9 cellular contexts compared by ENCODE assay signal in the genomic region with DNA sequence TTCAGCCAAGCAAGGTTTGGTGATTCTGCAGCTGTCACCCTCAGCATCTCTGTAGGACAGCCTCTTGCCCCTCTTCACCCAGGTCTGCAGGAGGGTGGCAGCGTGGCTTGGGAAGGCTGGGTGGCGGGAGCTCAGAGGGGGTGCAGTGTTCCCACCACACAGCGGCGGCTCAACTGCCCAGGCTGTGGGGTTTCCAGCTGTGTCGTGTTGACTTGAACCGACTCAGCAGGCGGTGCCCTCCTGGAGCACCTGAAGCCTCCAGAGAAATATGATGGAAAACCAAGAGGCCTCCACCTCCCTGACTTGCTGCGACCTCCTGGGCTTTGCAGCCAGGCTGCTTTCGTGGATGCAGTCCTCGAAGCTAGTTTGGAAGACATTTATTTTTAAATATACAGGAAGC.
DNase-seq lines count a peak whose midpoint lies in the region; ATAC-seq, FAIRE-seq and TF ChIP-seq lines count a peak whose summit lies in the region.
"Had no signal": no experiment of that assay in that cellular context is flagged by ENCODE, and none has a peak within 500 bp of the region (broad histone marks: within the 10 kb centered on the region; RNA-seq: fewer than 3 reads in every experiment).

No MANE protein-coding gene starts in this region.

- peak overlapping the region; percentile 88 to 99 for H3K4ac ChIP-seq in mesenchymal stem cell (ENCODE audit: low read depth in 1 of 2, low read length in 2 of 2)

- CTCF ChIA-PET in activated CD4-positive, alpha-beta memory T cell treated with anti-CD3 and anti-CD28 coated beads for 36 hours (lab: Charles Lee), result interaction anchor here (1.6 to 2.3 kb wide), 3 partner anchors 13 to 42 kb away, joined by 6 to 12 read pairs (median 8); no protein-coding TSS in a partner anchor
- CTCF ChIA-PET in activated CD4-positive, alpha-beta memory T cell treated with anti-CD3 and anti-CD28 coated beads, Interleukin-2, amount 10 ng/mL, durations not matched to agents 7 days and 5 days (lab: Charles Lee), result no interaction called here
- CTCF ChIA-PET in K562 (lab: Yijun Ruan, JAX; ENCODE audit: low intra/inter-chr PET ratio), result no interaction called here

- no TSS peak for BruUV-seq in K562 (replicated peaks; lab: Mats Ljungman, UMichigan)

- peak overlapping the region; percentile 94 for H2AK5ac ChIP-seq in mesenchymal stem cell (ENCODE audit: low read length, severe bottlenecking)

- peak overlapping the region; percentile 87 for H2BK15ac ChIP-seq in mesenchymal stem cell (ENCODE audit: low read depth, poor library complexity, severe bottlenecking)

- peaks cover 49% of the 10 kb centered on the region for H3K4me1 Mint-ChIP-seq in activated CD4-positive, alpha-beta memory T cell treated with anti-CD3 and anti-CD28 coated beads for 36 hours (ENCODE audit: low read depth)
- peaks cover 36% of the 10 kb centered on the region for H3K4me1 Mint-ChIP-seq in activated CD4-positive, alpha-beta memory T cell treated with anti-CD3 and anti-CD28 coated beads, Interleukin-2, amount 10 ng/mL, durations not matched to agents 7 days and 5 days

- no peak for TF ChIP-seq POLR2A in K562 (conservative IDR thresholded peaks at IDR 0.05)

- H3K36me3 Mint-ChIP-seq in activated CD4-positive, alpha-beta memory T cell treated with anti-CD3 and anti-CD28 coated beads for 36 hours, result peaks cover 1% of the 10 kb centered on the region
- H3K36me3 Mint-ChIP-seq in activated CD4-positive, alpha-beta memory T cell treated with anti-CD3 and anti-CD28 coated beads, Interleukin-2, amount 10 ng/mL, durations not matched to agents 7 days and 5 days (ENCODE audit: low read depth), result no peaks in the 10 kb centered on the region

- peak; percentile 16; the same call in 1 of the 3 replicates for ATAC-seq in K562
- no peak for ATAC-seq in thoracic aorta (ENCODE audit: insufficient number of reproducible peaks, low FRiP score, low read depth)
- no peak for ATAC-seq in HG03354 (IDR thresholded peaks at IDR 0.05; ENCODE audit: poor library complexity, severe bottlenecking, unreplicated experiment)

- TF ChIP-seq EP300 in K562 (IDR thresholded peaks at IDR 0.05; ENCODE audit: low read length), result no peak

- no peak for TF ChIP-seq CTCF in K562 (IDR thresholded peaks at IDR 0.05 in 2 of 3, conservative IDR thresholded peaks at IDR 0.05 in 1 of 3; ENCODE audit: insufficient read depth in 2 of 3, low read depth in 1 of 3, low read length in 3 of 3)
- TF ChIP-seq CTCF in thoracic aorta (IDR thresholded peaks at IDR 0.05), result no peak

- peak overlapping the region; percentile 81 for H3K27ac ChIP-seq in K562 (ENCODE audit: extremely low read depth, low read depth, low read length)
- peak overlapping the region; percentile 97 for H3K27ac ChIP-seq in mesenchymal stem cell (ENCODE audit: low read length, poor library complexity, severe bottlenecking)
- peak overlapping the region; percentile 73 to 91 for H3K27ac ChIP-seq in thoracic aorta
- H3K27ac ChIP-seq: cardiac muscle cell had no signal

- H2AFZ ChIP-seq in K562 (ENCODE audit: low read depth, low read length) (peak overlapping the region; percentile 81), mesenchymal stem cell (ENCODE audit: low read depth, low read length) (peak overlapping the region; percentile 52)

- no peaks in the 10 kb centered on the region for H3K9me3 Mint-ChIP-seq in activated CD4-positive, alpha-beta memory T cell treated with anti-CD3 and anti-CD28 coated beads for 36 hours
- no peaks in the 10 kb centered on the region for H3K9me3 Mint-ChIP-seq in activated CD4-positive, alpha-beta memory T cell treated with anti-CD3 and anti-CD28 coated beads, Interleukin-2, amount 10 ng/mL, durations not matched to agents 7 days and 5 days

- no peaks in the 10 kb centered on the region for H3K9me1 ChIP-seq in K562 (ENCODE audit: control insufficient read depth, insufficient read depth, low read length)

- 64% methylated on average over 9 of the region's 10 CpGs for WGBS in K562 (ENCODE audit: insufficient coverage, low coverage, missing lambda C conversion rate)
- WGBS in mesenchymal stem cell, result 85% methylated on average over 10 of the region's 10 CpGs

- peak overlapping the region; percentile 77 for H4K8ac ChIP-seq in mesenchymal stem cell (ENCODE audit: low read length)

- peak overlapping the region; percentile 65 for H2BK120ac ChIP-seq in mesenchymal stem cell (ENCODE audit: low read depth, low read length)

- in situ Hi-C loops in K562 (cut with MboI), result no loop called here

- no peaks in the 10 kb centered on the region for H3K79me2 ChIP-seq in K562 (ENCODE audit: control insufficient read depth, insufficient read depth, low read length)

- H4K91ac ChIP-seq in mesenchymal stem cell (ENCODE audit: low read length), result peak overlapping the region; percentile 90

- no peak for TF ChIP-seq RAD21 in K562 (CRISPR knock-in tag; conservative IDR thresholded peaks at IDR 0.05 in 1 of 2, IDR thresholded peaks at IDR 0.05 in 1 of 2)

- H3K36me3 ChIP-seq in K562 (ENCODE audit: control insufficient read depth, insufficient read depth, low read length), result no peaks in the 10 kb centered on the region; the same call in 2 of the 3 replicates
- H3K36me3 ChIP-seq in mesenchymal stem cell (ENCODE audit: control insufficient read depth in 1 of 2, insufficient read depth in 2 of 2, low read depth in 1 of 2, low read length in 2 of 2), result no peaks in the 10 kb centered on the region
- no peaks in the 10 kb centered on the region for H3K36me3 ChIP-seq in thoracic aorta
- H3K36me3 ChIP-seq: cardiac muscle cell had no signal

- H3K4me3 Mint-ChIP-seq in activated CD4-positive, alpha-beta memory T cell treated with anti-CD3 and anti-CD28 coated beads for 36 hours, result no peak overlapping the region
- no peak overlapping the region for H3K4me3 Mint-ChIP-seq in activated CD4-positive, alpha-beta memory T cell treated with anti-CD3 and anti-CD28 coated beads, Interleukin-2, amount 10 ng/mL, durations not matched to agents 7 days and 5 days

- peak overlapping the region in 1 of 2 experiments; percentile 98 for H3K14ac ChIP-seq in mesenchymal stem cell (ENCODE audit: low read length in 2 of 2)

- no peaks in the 10 kb centered on the region for H3K27me3 Mint-ChIP-seq in activated CD4-positive, alpha-beta memory T cell treated with anti-CD3 and anti-CD28 coated beads for 36 hours
- H3K27me3 Mint-ChIP-seq in activated CD4-positive, alpha-beta memory T cell treated with anti-CD3 and anti-CD28 coated beads, Interleukin-2, amount 10 ng/mL, durations not matched to agents 7 days and 5 days, result no peaks in the 10 kb centered on the region

- peak overlapping the region; percentile 87 to 100 for H2BK12ac ChIP-seq in mesenchymal stem cell (ENCODE audit: low read length in 2 of 2)

- FAIRE-seq in K562 (lab: Jason Lieb, UNC), result no peak

- H3K27me3 ChIP-seq in K562 (ENCODE audit: control insufficient read depth in 2 of 2, insufficient read depth in 2 of 2, low read length in 2 of 2) (no peaks in the 10 kb centered on the region), mesenchymal stem cell (ENCODE audit: control insufficient read depth in 1 of 2, insufficient read depth in 1 of 2, low read length in 2 of 2) (no peaks in the 10 kb centered on the region), thoracic aorta (replicated peaks; ENCODE audit: insufficient read depth) (no peaks in the 10 kb centered on the region)
- H3K27me3 ChIP-seq: cardiac muscle cell had no signal

- peaks cover 11 to 30% of the 10 kb centered on the region in 2 experiments for H3K4me1 ChIP-seq in K562 (replicated peaks in 1 of 2; ENCODE audit: control insufficient read depth in 2 of 2, insufficient read depth in 2 of 2, low read length in 2 of 2)
- H3K4me1 ChIP-seq in mesenchymal stem cell (ENCODE audit: control insufficient read depth, insufficient read depth, low read depth, low read length), result peaks cover 13% of the 10 kb centered on the region
- peaks cover 19 to 41% of the 10 kb centered on the region in 2 donors for H3K4me1 ChIP-seq in thoracic aorta (ENCODE audit: control insufficient read depth in 1 of 2, low read depth in 2 of 2)

- POLR2A ChIA-PET in activated CD4-positive, alpha-beta memory T cell treated with anti-CD3 and anti-CD28 coated beads for 36 hours (lab: Charles Lee), result interaction anchor here (1.0 to 6.5 kb wide), 15 partner anchors 14 to 113 kb away, joined by 3 to 103 read pairs (median 11); partner anchors contain the start of gene KLF6
- POLR2A ChIA-PET in activated CD4-positive, alpha-beta memory T cell treated with anti-CD3 and anti-CD28 coated beads, Interleukin-2, amount 10 ng/mL, durations not matched to agents 7 days and 5 days (lab: Charles Lee), result interaction anchor here (0.9 to 7.0 kb wide), 11 partner anchors 13 to 275 kb away, joined by 3 to 90 read pairs (median 6); partner anchors contain the start of gene KLF6
- POLR2A ChIA-PET in K562 (lab: Yijun Ruan, JAX), result interaction anchor here (1.2 to 2.7 kb wide), 5 partner anchors 10 to 68 kb away, joined by 4 to 19 read pairs (median 11); partner anchors contain the start of gene KLF6

- peak overlapping the region; percentile 55 to 79; a peak in 3 of 4 replicates for H3K9ac ChIP-seq in K562 (ENCODE audit: insufficient read depth in 1 of 2, low read depth in 2 of 2, low read length in 2 of 2)
- peak overlapping the region; percentile 89 for H3K9ac ChIP-seq in mesenchymal stem cell (ENCODE audit: low read length)

- peak overlapping the region; percentile 71 to 100 for H3K18ac ChIP-seq in mesenchymal stem cell (ENCODE audit: low read depth in 1 of 2, low read length in 2 of 2)

- H3K4me2 ChIP-seq in K562 (ENCODE audit: insufficient read depth, low read length) (0 out of 2 replicates have a peak overlapping the region, but pooled peaks have one; percentile 9), mesenchymal stem cell (ENCODE audit: low read length, poor library complexity, severe bottlenecking) (peak overlapping the region; percentile 17)

- H3K27ac Mint-ChIP-seq in activated CD4-positive, alpha-beta memory T cell treated with anti-CD3 and anti-CD28 coated beads for 36 hours, result peak overlapping the region; percentile 92
- H3K27ac Mint-ChIP-seq in activated CD4-positive, alpha-beta memory T cell treated with anti-CD3 and anti-CD28 coated beads, Interleukin-2, amount 10 ng/mL, durations not matched to agents 7 days and 5 days, result no peak overlapping the region

- H3K9me3 ChIP-seq in K562 (replicated peaks; ENCODE audit: control insufficient read depth, insufficient read depth, low read depth, low read length), result no peaks in the 10 kb centered on the region
- H3K9me3 ChIP-seq in mesenchymal stem cell (ENCODE audit: control insufficient read depth, low read length), result no peaks in the 10 kb centered on the region
- no peaks in the 10 kb centered on the region for H3K9me3 ChIP-seq in thoracic aorta

- no peaks in the 10 kb centered on the region for H4K20me1 ChIP-seq in K562 (replicated peaks; ENCODE audit: control insufficient read depth, insufficient read depth, low read length)

- peak overlapping the region; percentile 75 for H2BK5ac ChIP-seq in mesenchymal stem cell (ENCODE audit: low read depth, low read length, poor library complexity, severe bottlenecking)

- H3K23ac ChIP-seq in mesenchymal stem cell (ENCODE audit: low read length in 2 of 2), result peak overlapping the region in 1 of 2 experiments; percentile 79

- intact Hi-C loops in activated CD4-positive, alpha-beta memory T cell treated with anti-CD3 and anti-CD28 coated beads for 36 hours (cut with micrococcal nuclease), result no loop called here
- intact Hi-C loops in K562 (cut with micrococcal nuclease), result no loop called here

- no peak for DNase-seq in activated CD4-positive, alpha-beta memory T cell treated with anti-CD3 and anti-CD28 coated beads for 36 hours
- DNase-seq in activated CD4-positive, alpha-beta memory T cell treated with anti-CD3 and anti-CD28 coated beads, Interleukin-2, amount 10 ng/mL, durations not matched to agents 7 days and 5 days, result no peak
- no peak for DNase-seq in K562 (ENCODE audit: extremely low read depth in 1 of 4, low spot score in 3 of 4)
- peak; percentile 20 for DNase-seq in mesenchymal stem cell
- DNase-seq in thoracic aorta (ENCODE audit: low spot score), result no peak
- DNase-seq in stimulated activated CD4-positive, alpha-beta T cell treated with anti-CD3 and anti-CD28 coated beads, Interleukin-2, amount 100 ng/mL, for 48 hours, result no peak
- DNase-seq in stimulated activated naive CD4-positive, alpha-beta T cell (lab: John Stamatoyannopoulos, UW), result no peak

- H3K79me1 ChIP-seq in mesenchymal stem cell (replicated peaks; ENCODE audit: low read length, poor library complexity, severe bottlenecking), result peaks cover 1% of the 10 kb centered on the region

- H3K4me3 ChIP-seq in K562, result no peak overlapping the region
- H3K4me3 ChIP-seq in mesenchymal stem cell (ENCODE audit: insufficient read depth in 1 of 2, low read depth in 1 of 2, low read length in 2 of 2), result no peak overlapping the region
- peak overlapping the region; percentile 3 for H3K4me3 ChIP-seq in thoracic aorta
- H3K4me3 ChIP-seq: cardiac muscle cell had no signal
